In genomic region chr5:154205441-154206117, GRCh38 we compare ENCODE assay signal across 1 cellular context.
TF ChIP-seq lines count a peak whose summit lies in the region.

No MANE protein-coding gene starts in this region.

TF ChIP-seq in H1, 55 proteins besides CTCF, POLR2A, EP300 and RAD21:
- no peak for TF ChIP-seq SIX5 (IDR thresholded peaks at IDR 0.05; ENCODE audit: low read depth, low read length)
- TF ChIP-seq SRF (IDR thresholded peaks at IDR 0.05; ENCODE audit: low read depth, low read length): 0 out of 2 replicates have a peak, but pooled peaks have one; percentile 11
